ENCODE assay signal across 20 cellular contexts in the genomic region with DNA sequence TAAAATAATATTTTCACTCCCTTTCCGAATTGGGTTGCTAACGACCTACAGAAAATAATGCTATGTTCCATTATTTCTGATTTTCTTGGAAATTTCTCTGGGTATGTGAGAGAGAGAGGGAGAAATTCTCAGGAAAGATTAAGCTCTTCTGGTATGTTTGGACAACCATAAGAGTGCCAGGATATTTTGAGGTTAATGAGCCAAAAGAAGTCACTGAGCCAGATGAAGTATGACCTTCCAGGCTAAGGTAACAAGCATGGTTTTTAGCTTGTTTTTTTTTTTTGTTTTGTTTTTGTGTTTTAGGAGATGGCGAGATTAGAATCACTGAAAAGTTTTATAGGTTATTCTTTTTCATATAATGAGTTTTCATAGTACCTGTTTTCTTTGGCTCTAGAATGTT.
DNase-seq lines count a peak whose midpoint lies in the region; ATAC-seq, FAIRE-seq and TF ChIP-seq lines count a peak whose summit lies in the region.
"Had no signal": no experiment of that assay in that cellular context is flagged by ENCODE, and none has a peak within 500 bp of the region (broad histone marks: within the 10 kb centered on the region; RNA-seq: fewer than 3 reads in every experiment).

No MANE protein-coding gene starts in this region.

- H3K4me2 ChIP-seq in HepG2 (ENCODE audit: low read depth, low read length) = no peak overlapping the region

- no peak for TF ChIP-seq POLR2A in right lobe of liver (IDR thresholded peaks at IDR 0.05)
- no peak for TF ChIP-seq POLR2A in HepG2 (IDR thresholded peaks at IDR 0.05; ENCODE audit: insufficient read depth in 1 of 2, low read depth in 2 of 2, low read length in 2 of 2)
- TF ChIP-seq POLR2A in thyroid gland (IDR thresholded peaks at IDR 0.05) = no peak

- TF ChIP-seq EP300 in HepG2 (IDR thresholded peaks at IDR 0.05; ENCODE audit: low read depth in 2 of 2, low read length in 2 of 2) (no peak), HepG2 (CRISPR knock-in tag; IDR thresholded peaks at IDR 0.05; ENCODE audit: borderline replicate concordance) (no peak)

- no peak overlapping the region for H3K4me3 Mint-ChIP-seq in chondrocyte (ENCODE audit: unreplicated experiment)

- TF ChIP-seq CTCF in right lobe of liver (IDR thresholded peaks at IDR 0.05) = no peak
- TF ChIP-seq CTCF in HepG2 (CRISPR knock-in tag; IDR thresholded peaks at IDR 0.05) = no peak
- no peak for TF ChIP-seq CTCF in chondrocyte (IDR thresholded peaks at IDR 0.05)
- no peak for TF ChIP-seq CTCF in thyroid gland (IDR thresholded peaks at IDR 0.05)

- H3K4me1 Mint-ChIP-seq in chondrocyte (ENCODE audit: low read depth) = peaks cover 25% of the 10 kb centered on the region

- FAIRE-seq in HepG2 (lab: Jason Lieb, UNC) = no peak
- FAIRE-seq: D721Med had no signal

- H3K4me3 ChIP-seq in right lobe of liver (no peak overlapping the region), HepG2 (replicated peaks in 1 of 3; ENCODE audit: insufficient read depth in 1 of 3, low read depth in 2 of 3, low read length in 3 of 3) (no peak overlapping the region), thyroid gland (replicated peaks in 1 of 3) (no peak overlapping the region)

- H3K27ac Mint-ChIP-seq in chondrocyte (ENCODE audit: unreplicated experiment) = peak overlapping the region; percentile 10

- H3K9ac ChIP-seq in HepG2 (ENCODE audit: insufficient read depth, low read depth, low read length) = no peak overlapping the region

- in situ Hi-C loops in HepG2 (cut with HindIII; ENCODE audit: extremely low pct_ligation_motif_present, low pct_unique_long_range_greater_than_20kb) = no loop called here

- 81% methylated on average over 3 of the region's 3 CpGs for WGBS in right lobe of liver (ENCODE audit: insufficient coverage, low coverage, low lambda C conversion rate, missing lambda C conversion rate)
- 3% methylated on average over 3 of the region's 3 CpGs for WGBS in HepG2 (ENCODE audit: low lambda C conversion rate)
- WGBS in thyroid gland, 2 donors = 34 to 41% methylated on average over 3 of the region's 3 CpGs

- H3K4me1 ChIP-seq in right lobe of liver (peaks cover 0 to 5% (median 0%) of the 10 kb centered on the region in 4 donors), HepG2 (ENCODE audit: insufficient read depth, low read length) (no peaks in the 10 kb centered on the region), thyroid gland (peaks cover 12 to 19% of the 10 kb centered on the region in 2 donors)

- no peaks in the 10 kb centered on the region for H3K27me3 Mint-ChIP-seq in chondrocyte (ENCODE audit: low read depth)

- peaks cover 3% of the 10 kb centered on the region for H3K9me3 Mint-ChIP-seq in chondrocyte (ENCODE audit: low read depth)

- no peak overlapping the region for H3K27ac ChIP-seq in right lobe of liver
- H3K27ac ChIP-seq in HepG2 (ENCODE audit: extremely low read length, insufficient read depth, low read length) = no peak overlapping the region
- peak overlapping the region; percentile 46 to 81 (median 68) for H3K27ac ChIP-seq in thyroid gland

- ATAC-seq in right lobe of liver (peak; percentile 36 to 54 (median 50)), HepG2 (no peak), left lobe of liver (peak; percentile 68), GM19397 (IDR thresholded peaks at IDR 0.05; ENCODE audit: unreplicated experiment) (no peak), HG03025 (IDR thresholded peaks at IDR 0.05; ENCODE audit: low FRiP score, unreplicated experiment) (no peak)

- H3K27me3 ChIP-seq in right lobe of liver (no peaks in the 10 kb centered on the region), HepG2 (ENCODE audit: control insufficient read depth in 1 of 2, insufficient read depth in 2 of 2, low read length in 2 of 2) (no peaks in the 10 kb centered on the region), thyroid gland (no peaks in the 10 kb centered on the region)

- no peak for DNase-seq in right lobe of liver
- no peak for DNase-seq in HepG2 (ENCODE audit: low spot score)
- DNase-seq in chondrocyte (ENCODE audit: low spot score) = no peak
- no peak for DNase-seq in left lobe of liver (ENCODE audit: low spot score)
- no peak for DNase-seq in thyroid gland
- no peak for DNase-seq in NCI-H1930 (lab: John Stamatoyannopoulos, UW)
- DNase-seq: 8988T, AML-193, C1 segment of cervical spinal cord, KG1, NCI-H1092, NCI-H1436, NCI-H187 treated with DMSO at 0.1 percent for 48 hours, NCI-H345, NCI-H526, OCI-M1, Right ventricle myocardium superior had no signal

- intact Hi-C loops in right lobe of liver (cut with DNase I) = no loop called here
- intact Hi-C loops in HepG2 (cut with micrococcal nuclease; ENCODE audit: unreplicated experiment) = no loop called here
- intact Hi-C loops in thyroid gland (cut with DNase I) = no loop called here

- BruUV-seq in HepG2 (replicated peaks; lab: Mats Ljungman, UMichigan) = no TSS peak

- no peaks in the 10 kb centered on the region for H3K9me3 ChIP-seq in right lobe of liver
- no peaks in the 10 kb centered on the region for H3K9me3 ChIP-seq in HepG2 (ENCODE audit: low read length)
- no peaks in the 10 kb centered on the region for H3K9me3 ChIP-seq in thyroid gland

- H2AFZ ChIP-seq in HepG2 (ENCODE audit: low read length) = no peak overlapping the region

- POLR2A ChIA-PET in HepG2 (lab: Yijun Ruan, JAX) = no interaction called here

- no peak for TF ChIP-seq RAD21 in HepG2 (CRISPR knock-in tag; IDR thresholded peaks at IDR 0.05)

- CTCF ChIA-PET in HepG2 (lab: Yijun Ruan, JAX; ENCODE audit: low intra/inter-chr PET ratio, low total read pairs) = no interaction called here

- no peaks in the 10 kb centered on the region for H4K20me1 ChIP-seq in HepG2 (ENCODE audit: insufficient read depth, low read length)

- no peaks in the 10 kb centered on the region for H3K79me2 ChIP-seq in HepG2 (ENCODE audit: insufficient read depth, low read length)

- H3K36me3 ChIP-seq in right lobe of liver (no peaks in the 10 kb centered on the region), HepG2 (replicated peaks in 1 of 2; ENCODE audit: control insufficient read depth in 1 of 2, insufficient read depth in 2 of 2, low read length in 2 of 2) (no peaks in the 10 kb centered on the region), thyroid gland (no peaks in the 10 kb centered on the region)

- peaks cover 3% of the 10 kb centered on the region for H3K36me3 Mint-ChIP-seq in chondrocyte (ENCODE audit: low read depth)

TF ChIP-seq in HepG2, 621 proteins besides CTCF, POLR2A, EP300 and RAD21:
- TF ChIP-seq YEATS4 (CRISPR knock-in tag; IDR thresholded peaks at IDR 0.05; ENCODE audit: borderline replicate concordance) (no peak), ZNF773 (CRISPR knock-in tag; IDR thresholded peaks at IDR 0.05; ENCODE audit: borderline replicate concordance) (no peak), ARID2 (CRISPR knock-in tag; IDR thresholded peaks at IDR 0.05; ENCODE audit: borderline replicate concordance) (no peak), SP2 (CRISPR knock-in tag; IDR thresholded peaks at IDR 0.05) (no peak), RBM22 (optimal IDR thresholded peaks at IDR 0.05; ENCODE audit: low read length) (no peak), ZNF24 (IDR thresholded peaks at IDR 0.05) (no peak), STAT6 (CRISPR knock-in tag; IDR thresholded peaks at IDR 0.05; ENCODE audit: borderline replicate concordance) (no peak)
- TF ChIP-seq, protein P1, sequence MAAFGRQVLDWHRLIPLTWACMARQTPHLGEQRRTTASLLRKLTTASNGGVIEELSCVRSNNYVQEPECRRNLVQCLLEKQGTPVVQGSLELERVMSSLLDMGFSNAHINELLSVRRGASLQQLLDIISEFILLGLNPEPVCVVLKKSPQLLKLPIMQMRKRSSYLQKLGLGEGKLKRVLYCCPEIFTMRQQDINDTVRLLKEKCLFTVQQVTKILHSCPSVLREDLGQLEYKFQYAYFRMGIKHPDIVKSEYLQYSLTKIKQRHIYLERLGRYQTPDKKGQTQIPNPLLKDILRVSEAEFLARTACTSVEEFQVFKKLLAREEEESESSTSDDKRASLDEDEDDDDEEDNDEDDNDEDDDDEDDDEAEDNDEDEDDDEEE (CRISPR knock-in tag; IDR thresholded peaks at IDR 0.05) = no peak
TF ChIP-seq in HepG2: peak in this region for 0.

Comparison
In these comparisons a context has a peak if more than half of its experiments do, and no peak if none do; other contexts are left out.
1. ATAC-seq: peak in right lobe of liver (4 of 4) and left lobe of liver (single experiment); none in HepG2 (single experiment), GM19397 (single experiment) and HG03025 (single experiment).
2. H3K27ac ChIP-seq: peak in thyroid gland (3 of 3); none in right lobe of liver (0 of 3) and HepG2 (single experiment).